8 cellular contexts compared by ENCODE assay signal in the genomic region with DNA sequence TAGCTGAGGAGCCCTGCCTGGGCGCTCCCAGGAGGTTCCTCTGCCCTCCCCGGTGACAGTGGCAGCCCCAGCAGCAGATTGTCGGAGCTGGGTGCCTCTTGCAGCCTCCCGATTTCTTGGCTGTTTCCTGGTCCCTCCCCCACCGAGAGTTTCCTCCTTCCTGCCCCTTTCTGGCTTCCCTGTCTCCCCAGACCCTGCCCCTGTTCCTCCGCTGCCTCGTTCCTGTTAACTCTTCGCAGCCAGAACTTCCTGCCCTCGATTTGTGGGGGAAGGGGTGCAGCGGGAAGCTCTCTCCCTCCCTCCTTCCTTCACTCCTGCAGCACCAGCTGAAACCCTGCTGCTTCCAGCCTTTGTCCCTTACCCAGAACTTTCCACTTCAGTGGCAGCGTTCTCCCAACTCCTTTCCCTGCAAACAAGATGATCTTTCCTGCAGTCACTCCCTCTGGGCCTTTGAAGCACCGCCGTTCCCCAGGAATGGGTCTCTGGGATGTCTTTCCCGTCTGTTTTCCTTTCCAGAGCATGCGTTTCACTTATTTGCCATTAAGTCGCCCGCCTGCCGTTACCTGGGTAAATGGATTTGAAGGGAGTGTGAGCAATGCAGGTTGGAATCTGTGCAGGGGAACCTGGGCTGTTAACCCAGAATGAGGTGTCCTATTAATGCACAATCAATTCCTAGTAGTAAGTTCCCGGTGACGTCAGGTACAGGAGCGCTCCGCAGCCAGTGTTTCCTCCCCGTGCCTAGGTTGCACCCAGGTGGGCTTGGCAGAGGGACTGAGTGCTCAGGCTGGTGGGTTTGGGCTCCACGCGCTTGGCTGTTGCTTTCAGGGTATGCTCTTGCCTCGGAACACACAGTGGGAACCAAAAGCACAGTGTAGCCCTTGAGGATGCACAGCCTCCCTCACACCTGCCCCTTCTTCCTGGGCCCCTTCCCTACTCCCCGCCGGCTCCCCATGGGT. TPM values are rescaled to one million over a fixed set of nuclear protein-coding genes. Genes with fewer than 3 reads are reported as not detected.
A peak's percentile ranks its signal among the peaks of the same experiment; 100 is the strongest.
DNase-seq lines count a peak whose midpoint lies in the region; ATAC-seq and TF ChIP-seq lines count a peak whose summit lies in the region.

No MANE protein-coding gene starts in this region.

- intact Hi-C loops in Right ventricle myocardium inferior (cut with DNase I): no loop called here

- CTCF ChIA-PET in activated CD8-positive, alpha-beta T cell treated with anti-CD3 and anti-CD28 coated beads, Interleukin-2, amount 10 ng/mL, durations not matched to agents 7 days and 5 days (lab: Charles Lee): interaction anchor here (1.0 to 7.4 kb wide), 10 partner anchors 9 to 81 kb away, joined by 3 to 60 read pairs (median 8); a partner anchor contains a TSS

- peak overlapping the region; percentile 98 for H3K4me3 Mint-ChIP-seq in activated CD8-positive, alpha-beta T cell treated with anti-CD3 and anti-CD28 coated beads, Interleukin-2, amount 10 ng/mL, durations not matched to agents 7 days and 5 days
- H3K4me3 Mint-ChIP-seq in progenitor cell of endocrine pancreas (ENCODE audit: low read depth): peak overlapping the region; percentile 14

- H3K9me3 ChIP-seq in HAP-1: no peaks in the 10 kb centered on the region

- H3K27me3 ChIP-seq in HAP-1 (ENCODE audit: low read depth): no peaks in the 10 kb centered on the region

- no peaks in the 10 kb centered on the region; the same call in 1 of the 2 replicates for H3K4me1 ChIP-seq in HAP-1

- no peak overlapping the region for H3K4me3 ChIP-seq in HAP-1

- peaks cover 79% of the 10 kb centered on the region for H3K36me3 Mint-ChIP-seq in activated CD8-positive, alpha-beta T cell treated with anti-CD3 and anti-CD28 coated beads, Interleukin-2, amount 10 ng/mL, durations not matched to agents 7 days and 5 days (ENCODE audit: low read depth)
- H3K36me3 Mint-ChIP-seq in progenitor cell of endocrine pancreas (ENCODE audit: insufficient read depth): peaks cover 1% of the 10 kb centered on the region

- DNase-seq in activated CD4-positive, alpha-beta T cell treated with anti-CD3 and anti-CD28 coated beads for 48 hours: peak; percentile 30
- no peak for DNase-seq in activated CD4-positive, alpha-beta T cell treated with anti-CD3 and anti-CD28 coated beads for 1 hour
- no peak for DNase-seq in activated CD8-positive, alpha-beta T cell treated with anti-CD3 and anti-CD28 coated beads, Interleukin-2, amount 10 ng/mL, durations not matched to agents 7 days and 5 days
- DNase-seq in Right ventricle myocardium inferior (ENCODE audit: missing footprints): no peak
- no peak for DNase-seq in progenitor cell of endocrine pancreas (ENCODE audit: low spot score, unreplicated experiment)
- DNase-seq in ACHN: no peak
- DNase-seq in HAP-1 (ENCODE audit: low spot score in 2 of 2): no peak

- POLR2A ChIA-PET in activated CD8-positive, alpha-beta T cell treated with anti-CD3 and anti-CD28 coated beads, Interleukin-2, amount 10 ng/mL, durations not matched to agents 7 days and 5 days (lab: Charles Lee): interaction anchor here (0.6 to 8.1 kb wide), 14 partner anchors 6 to 613 kb away, joined by 3 to 201 read pairs (median 4); a partner anchor contains a TSS

- no peak for ATAC-seq in activated CD8-positive, alpha-beta T cell treated with anti-CD3 and anti-CD28 coated beads, Interleukin-2, amount 10 ng/mL, durations not matched to agents 7 days and 5 days
- peak; percentile 29 for ATAC-seq in Right ventricle myocardium inferior
- no peak for ATAC-seq in GM21390 (IDR thresholded peaks at IDR 0.05; ENCODE audit: unreplicated experiment)

- no peaks in the 10 kb centered on the region for H3K27me3 Mint-ChIP-seq in activated CD8-positive, alpha-beta T cell treated with anti-CD3 and anti-CD28 coated beads, Interleukin-2, amount 10 ng/mL, durations not matched to agents 7 days and 5 days (ENCODE audit: low read depth)
- H3K27me3 Mint-ChIP-seq in progenitor cell of endocrine pancreas: no peaks in the 10 kb centered on the region

- TF ChIP-seq CTCF in progenitor cell of endocrine pancreas (IDR thresholded peaks at IDR 0.05; ENCODE audit: unreplicated experiment): no peak

- H3K9me3 Mint-ChIP-seq in activated CD8-positive, alpha-beta T cell treated with anti-CD3 and anti-CD28 coated beads, Interleukin-2, amount 10 ng/mL, durations not matched to agents 7 days and 5 days (ENCODE audit: insufficient read depth): no peaks in the 10 kb centered on the region
- H3K9me3 Mint-ChIP-seq in progenitor cell of endocrine pancreas (ENCODE audit: low read depth): no peaks in the 10 kb centered on the region

- peaks cover 72% of the 10 kb centered on the region for H3K4me1 Mint-ChIP-seq in activated CD8-positive, alpha-beta T cell treated with anti-CD3 and anti-CD28 coated beads, Interleukin-2, amount 10 ng/mL, durations not matched to agents 7 days and 5 days (ENCODE audit: low read depth)
- peaks cover 17% of the 10 kb centered on the region for H3K4me1 Mint-ChIP-seq in progenitor cell of endocrine pancreas (ENCODE audit: low read depth)

- in situ Hi-C loops in ACHN (cut with HindIII; ENCODE audit: low pct_ligation_motif_present, low pct_unique_long_range_greater_than_20kb, low sequenced_read_pairs): no loop called here
- in situ Hi-C loops in HAP-1 (cut with MboI; ENCODE audit: low sequenced_read_pairs): no loop called here

- H3K36me3 ChIP-seq in HAP-1 (replicated peaks): peaks cover 20% of the 10 kb centered on the region

- H3K27ac Mint-ChIP-seq in activated CD8-positive, alpha-beta T cell treated with anti-CD3 and anti-CD28 coated beads, Interleukin-2, amount 10 ng/mL, durations not matched to agents 7 days and 5 days: peak overlapping the region; percentile 99
- H3K27ac Mint-ChIP-seq in progenitor cell of endocrine pancreas: peak overlapping the region; percentile 12

RNA-seq across cellular contexts. Expression of a gene that starts 4.3 kb away (rescaled TPM):
- 100 to 1,000 TPM; 338 to 348 TPM for total RNA-seq in activated CD8-positive, alpha-beta T cell treated with anti-CD3 and anti-CD28 coated beads, Interleukin-2, amount 10 ng/mL, durations not matched to agents 7 days and 5 days
- total RNA-seq in Right ventricle myocardium inferior (54.1 TPM), progenitor cell of endocrine pancreas (52.9 and 53.0 TPM in 2 replicates)

RNA-seq across cellular contexts. Expression of a gene that starts 18.6 kb away (rescaled TPM):
- total RNA-seq in activated CD8-positive, alpha-beta T cell treated with anti-CD3 and anti-CD28 coated beads, Interleukin-2, amount 10 ng/mL, durations not matched to agents 7 days and 5 days: 100 to 1,000 TPM; 179 to 189 TPM
- total RNA-seq in Right ventricle myocardium inferior: 15.2 TPM
- total RNA-seq in progenitor cell of endocrine pancreas: 74.9 and 76.0 TPM in 2 replicates

RNA-seq across cellular contexts. Expression of a gene that starts 32.8 kb away (rescaled TPM):
- total RNA-seq in activated CD8-positive, alpha-beta T cell treated with anti-CD3 and anti-CD28 coated beads, Interleukin-2, amount 10 ng/mL, durations not matched to agents 7 days and 5 days: 10 to 100 TPM; 12.0 to 13.0 TPM
- total RNA-seq in Right ventricle myocardium inferior: 15.8 TPM
- total RNA-seq in progenitor cell of endocrine pancreas: 48.9 and 56.9 TPM in 2 replicates
